ENCODE assay signal across 8 cellular contexts in the genomic region with DNA sequence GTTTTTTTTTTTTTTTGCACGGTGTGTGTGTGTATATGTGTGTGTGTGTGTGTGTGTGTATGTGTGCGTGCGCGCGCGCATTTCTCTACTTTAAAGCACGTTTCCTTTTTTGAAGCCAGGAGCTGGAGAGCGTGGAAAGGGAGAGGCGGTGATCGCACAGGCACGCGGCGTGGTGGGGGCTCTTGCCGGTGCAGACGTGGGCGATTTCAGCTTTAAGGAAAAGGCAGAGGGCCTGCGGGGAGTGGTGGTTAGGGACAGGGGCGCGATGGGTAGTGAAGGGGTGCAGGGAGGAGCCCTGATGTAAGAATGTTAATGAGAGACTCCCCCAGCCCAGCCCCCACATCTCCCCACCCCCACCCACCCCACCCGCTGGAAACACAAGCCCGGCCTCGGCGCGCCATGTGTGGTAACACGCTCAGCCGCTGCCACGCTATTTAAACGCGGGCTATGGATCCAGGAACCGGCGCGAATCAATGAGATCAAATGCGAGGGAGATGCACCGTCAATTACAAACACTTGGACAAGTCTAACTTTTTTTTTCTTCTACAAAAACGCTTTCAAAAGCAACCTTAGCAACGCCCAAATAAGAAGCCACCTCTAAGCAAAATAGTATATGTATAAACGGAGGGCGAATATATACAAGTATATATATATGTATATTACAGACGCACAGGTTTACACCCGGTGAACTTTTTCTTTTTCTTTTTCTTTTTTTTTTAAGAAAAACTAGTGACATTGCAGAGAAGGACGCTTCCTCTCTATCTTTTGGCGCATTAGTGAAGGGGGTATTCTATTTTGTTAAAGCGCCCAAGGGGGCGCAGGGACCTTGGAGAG. TPM values are rescaled to one million over a fixed set of nuclear protein-coding genes. Genes with fewer than 3 reads are reported as not detected.
DNase-seq lines count a peak whose midpoint lies in the region; ATAC-seq, FAIRE-seq and TF ChIP-seq lines count a peak whose summit lies in the region.

A gene with protein sequence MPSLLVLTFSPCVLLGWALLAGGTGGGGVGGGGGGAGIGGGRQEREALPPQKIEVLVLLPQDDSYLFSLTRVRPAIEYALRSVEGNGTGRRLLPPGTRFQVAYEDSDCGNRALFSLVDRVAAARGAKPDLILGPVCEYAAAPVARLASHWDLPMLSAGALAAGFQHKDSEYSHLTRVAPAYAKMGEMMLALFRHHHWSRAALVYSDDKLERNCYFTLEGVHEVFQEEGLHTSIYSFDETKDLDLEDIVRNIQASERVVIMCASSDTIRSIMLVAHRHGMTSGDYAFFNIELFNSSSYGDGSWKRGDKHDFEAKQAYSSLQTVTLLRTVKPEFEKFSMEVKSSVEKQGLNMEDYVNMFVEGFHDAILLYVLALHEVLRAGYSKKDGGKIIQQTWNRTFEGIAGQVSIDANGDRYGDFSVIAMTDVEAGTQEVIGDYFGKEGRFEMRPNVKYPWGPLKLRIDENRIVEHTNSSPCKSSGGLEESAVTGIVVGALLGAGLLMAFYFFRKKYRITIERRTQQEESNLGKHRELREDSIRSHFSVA (plus strand): TSS at position 463 of the 834 bp plus-strand sequence. CDS start 456 bp downstream, outside the sequence.

- peak within 1 kb of the TSS; percentile 65 for H3K27ac Mint-ChIP-seq in activated CD4-positive, alpha-beta T cell treated with anti-CD3 and anti-CD28 coated beads, Interleukin-2, amount 10 ng/mL, durations not matched to agents 24 days and 14 days
- no peak within 1 kb of the TSS for H3K27ac Mint-ChIP-seq in activated CD4-positive, alpha-beta memory T cell treated with anti-CD3 and anti-CD28 coated beads for 36 hours

- POLR2A ChIA-PET in activated CD4-positive, alpha-beta memory T cell treated with anti-CD3 and anti-CD28 coated beads for 36 hours (lab: Charles Lee): no interaction called here

- peaks cover 0 to 8% (median 5%) of the 10 kb centered on the region in 3 donors for H3K4me1 ChIP-seq in pancreas

- peaks cover 5% of the 10 kb centered on the region for H3K9me3 Mint-ChIP-seq in activated CD4-positive, alpha-beta T cell treated with anti-CD3 and anti-CD28 coated beads, Interleukin-2, amount 10 ng/mL, durations not matched to agents 24 days and 14 days
- no peaks in the 10 kb centered on the region for H3K9me3 Mint-ChIP-seq in activated CD4-positive, alpha-beta memory T cell treated with anti-CD3 and anti-CD28 coated beads for 36 hours

- peak within 1 kb of the TSS; percentile 84 for H3K4me3 Mint-ChIP-seq in activated CD4-positive, alpha-beta T cell treated with anti-CD3 and anti-CD28 coated beads, Interleukin-2, amount 10 ng/mL, durations not matched to agents 24 days and 14 days
- H3K4me3 Mint-ChIP-seq in activated CD4-positive, alpha-beta memory T cell treated with anti-CD3 and anti-CD28 coated beads for 36 hours: peak within 1 kb of the TSS; percentile 66

- H3K27me3 Mint-ChIP-seq in activated CD4-positive, alpha-beta T cell treated with anti-CD3 and anti-CD28 coated beads, Interleukin-2, amount 10 ng/mL, durations not matched to agents 24 days and 14 days: peaks cover 73% of the 10 kb centered on the region
- peaks cover 60% of the 10 kb centered on the region for H3K27me3 Mint-ChIP-seq in activated CD4-positive, alpha-beta memory T cell treated with anti-CD3 and anti-CD28 coated beads for 36 hours

- ATAC-seq in Right ventricle myocardium superior (ENCODE audit: poor library complexity): peak; percentile 40
- peak; percentile 11 to 32 (median 24) for ATAC-seq in pancreas
- no peak for ATAC-seq in GM18868 (IDR thresholded peaks at IDR 0.05; ENCODE audit: unreplicated experiment)

- DNase-seq in activated CD4-positive, alpha-beta T cell treated with anti-CD3 and anti-CD28 coated beads, Interleukin-2, amount 10 ng/mL, durations not matched to agents 24 days and 14 days: peak; percentile 61
- DNase-seq in activated CD4-positive, alpha-beta T cell treated with anti-CD3 and anti-CD28 coated beads, Interleukin-2, amount 50 U/mL, for 48 hours: no peak
- DNase-seq in activated CD4-positive, alpha-beta memory T cell treated with anti-CD3 and anti-CD28 coated beads for 36 hours: peak; percentile 9
- DNase-seq in Right ventricle myocardium superior (peak; percentile 44), pancreas (peak in 1 of 6 donors; percentile 42), C1 segment of cervical spinal cord (lab: John Stamatoyannopoulos, UW) (no peak), cerebellar nuclear complex (lab: John Stamatoyannopoulos, UW) (no peak)

- intact Hi-C loops in activated CD4-positive, alpha-beta T cell treated with anti-CD3 and anti-CD28 coated beads, Interleukin-2, amount 10 ng/mL, durations not matched to agents 24 days and 14 days (cut with micrococcal nuclease): loop anchor here (5.0 kb wide), 2 partner anchors 591 to 1226 kb away; a partner anchor contains a TSS
- intact Hi-C loops in activated CD4-positive, alpha-beta memory T cell treated with anti-CD3 and anti-CD28 coated beads for 36 hours (cut with micrococcal nuclease): loop anchor here (2.0 kb wide), 1 partner anchor 232 kb away; no protein-coding TSS in a partner anchor
- intact Hi-C loops in Right ventricle myocardium superior (cut with DNase I): no loop called here
- intact Hi-C loops in pancreas (cut with DNase I): loop anchor here in 1 of 3 donors (10.0 kb wide), 1 partner anchor 134 kb away; no protein-coding TSS in a partner anchor

- peaks cover 3% of the 10 kb centered on the region for H3K36me3 Mint-ChIP-seq in activated CD4-positive, alpha-beta T cell treated with anti-CD3 and anti-CD28 coated beads, Interleukin-2, amount 10 ng/mL, durations not matched to agents 24 days and 14 days (ENCODE audit: low read depth)
- no peaks in the 10 kb centered on the region for H3K36me3 Mint-ChIP-seq in activated CD4-positive, alpha-beta memory T cell treated with anti-CD3 and anti-CD28 coated beads for 36 hours

- peaks cover 21% of the 10 kb centered on the region for H3K4me1 Mint-ChIP-seq in activated CD4-positive, alpha-beta T cell treated with anti-CD3 and anti-CD28 coated beads, Interleukin-2, amount 10 ng/mL, durations not matched to agents 24 days and 14 days
- peaks cover 33% of the 10 kb centered on the region for H3K4me1 Mint-ChIP-seq in activated CD4-positive, alpha-beta memory T cell treated with anti-CD3 and anti-CD28 coated beads for 36 hours (ENCODE audit: low read depth)

- no peaks in the 10 kb centered on the region for H3K36me3 ChIP-seq in pancreas

- H3K27ac ChIP-seq in pancreas: peak within 1 kb of the TSS in 2 of 4 donors; percentile 43 to 50

- H3K9me3 ChIP-seq in pancreas: no peaks in the 10 kb centered on the region

- no peak for TF ChIP-seq CTCF in pancreas (IDR thresholded peaks at IDR 0.05)

- H3K27me3 ChIP-seq in pancreas: peaks cover 0 to 5% (median 3%) of the 10 kb centered on the region in 4 donors

- no peak for FAIRE-seq in pancreas (lab: Jason Lieb, UNC)

- CTCF ChIA-PET in activated CD4-positive, alpha-beta memory T cell treated with anti-CD3 and anti-CD28 coated beads for 36 hours (lab: Charles Lee): interaction anchor here (0.6 kb wide), 1 partner anchor 17 kb away, joined by 3 read pairs; no protein-coding TSS in a partner anchor

- peak within 1 kb of the TSS; percentile 16 to 75 (median 39) for H3K4me3 ChIP-seq in pancreas

- WGBS in pancreas, 2 donors: 2% methylated on average over 42 to 44 of the region's 44 CpGs

RNA-seq across cellular contexts. Expression of the gene that starts here (rescaled TPM):
- total RNA-seq in activated CD4-positive, alpha-beta T cell treated with anti-CD3 and anti-CD28 coated beads, Interleukin-2, amount 10 ng/mL, durations not matched to agents 24 days and 14 days: 0.07 TPM in 1 of 2 replicates, not detected in the other
- total RNA-seq in activated CD4-positive, alpha-beta memory T cell treated with anti-CD3 and anti-CD28 coated beads for 36 hours: under 1 TPM in 1 of 2 experiments, not detected in 1; 0.15 TPM
- total RNA-seq in Right ventricle myocardium superior (18.3 TPM), pancreas (1 to 10 TPM in 2 of 6 donors, under 1 TPM in 4; 0.25 to 1.3 (median 0.54) TPM)
- polyA plus RNA-seq in pancreas: under 1 TPM; 0.38 to 0.77 TPM

Comparison
In these comparisons a context has a peak if more than half of its experiments do, and no peak if none do; other contexts are left out.
1. Peak in DNase-seq in activated CD4-positive, alpha-beta T cell treated with anti-CD3 and anti-CD28 coated beads, Interleukin-2, amount 10 ng/mL, durations not matched to agents 24 days and 14 days; RNA of the gene not detected or under 1 TPM.
2. Peak in DNase-seq in activated CD4-positive, alpha-beta memory T cell treated with anti-CD3 and anti-CD28 coated beads for 36 hours; RNA of the gene not detected or under 1 TPM.